8 cellular contexts compared by ENCODE assay signal in the genomic region with DNA sequence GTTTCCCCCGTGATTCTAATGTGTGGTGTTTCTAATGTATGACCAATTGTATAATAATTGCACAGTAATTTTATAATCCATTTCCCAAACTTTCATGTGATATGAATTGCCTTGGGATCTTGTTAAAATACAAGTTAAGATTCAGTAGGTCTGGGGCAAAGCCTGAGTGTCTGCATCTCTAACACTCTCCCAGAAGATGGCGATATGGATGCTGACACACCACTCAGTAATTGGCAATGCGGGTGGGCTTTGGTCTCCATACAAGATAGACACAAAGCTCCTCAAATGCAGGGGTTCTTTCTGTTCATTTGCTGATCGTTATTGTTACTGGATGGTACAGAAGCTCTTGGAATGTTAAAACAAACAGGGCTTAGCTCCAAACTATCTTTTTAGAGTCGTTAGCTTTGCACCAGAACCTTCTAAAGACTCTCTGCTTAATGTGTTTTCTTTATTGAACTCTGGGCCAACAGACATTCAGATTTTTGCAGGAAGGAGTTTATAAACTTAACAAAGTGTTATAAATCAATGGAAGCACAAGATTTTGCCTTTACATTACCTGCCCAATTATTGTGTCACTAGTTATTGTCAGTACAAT. TPM values are rescaled to one million over a fixed set of nuclear protein-coding genes. Genes with fewer than 3 reads are reported as not detected.
DNase-seq lines count a peak whose midpoint lies in the region; ATAC-seq, FAIRE-seq and TF ChIP-seq lines count a peak whose summit lies in the region.

No MANE protein-coding gene starts in this region.

- H2AFZ ChIP-seq in neural cell (ENCODE audit: low read depth, low read length) = no peak overlapping the region

- H3K36me3 Mint-ChIP-seq in T-helper 2 cell treated with Interferon-gamma antibody and Interleukin-4, amounts not matched to agents 5 μg/mL and 100 μg/mL, for 36 hours (ENCODE audit: low read depth) = no peaks in the 10 kb centered on the region

- no peaks in the 10 kb centered on the region for H4K20me1 ChIP-seq in neural cell (ENCODE audit: insufficient read depth)

- peak; percentile 35 for TF ChIP-seq RAD21 in neural cell (conservative IDR thresholded peaks at IDR 0.05)

- ATAC-seq in HG03159 (IDR thresholded peaks at IDR 0.05; ENCODE audit: unreplicated experiment) = no peak

- no peak overlapping the region for H3K27ac ChIP-seq in neural cell (ENCODE audit: low read length)

- no peaks in the 10 kb centered on the region for H3K79me2 ChIP-seq in neural cell (replicated peaks; ENCODE audit: insufficient read depth, low read length)

- no peaks in the 10 kb centered on the region for H3K9me2 ChIP-seq in neural cell (ENCODE audit: insufficient read depth, low read length)

- no peak for TF ChIP-seq EP300 in neural cell (conservative IDR thresholded peaks at IDR 0.05; ENCODE audit: poor library complexity, severe bottlenecking)

- peak; percentile 42; the same call in 1 of the 2 replicates for TF ChIP-seq CTCF in GM12874 (IDR thresholded peaks at IDR 0.05; ENCODE audit: insufficient read depth, low read depth, low read length)
- TF ChIP-seq CTCF in neural cell (IDR thresholded peaks at IDR 0.05; ENCODE audit: poor library complexity, severe bottlenecking) = peak; percentile 53

- H3K9me3 ChIP-seq in neural cell (ENCODE audit: low read length) = no peaks in the 10 kb centered on the region

- no peaks in the 10 kb centered on the region for H3K9me3 Mint-ChIP-seq in T-helper 2 cell treated with Interferon-gamma antibody and Interleukin-4, amounts not matched to agents 5 μg/mL and 100 μg/mL, for 36 hours

- H3K36me3 ChIP-seq in neural cell (ENCODE audit: insufficient read depth, low read length) = no peaks in the 10 kb centered on the region

- no peak for FAIRE-seq in HTR-8/SVneo (lab: Jason Lieb, UNC)

- no peak overlapping the region for H3K4me3 Mint-ChIP-seq in T-helper 2 cell treated with Interferon-gamma antibody and Interleukin-4, amounts not matched to agents 5 μg/mL and 100 μg/mL, for 36 hours

- H3K4me1 Mint-ChIP-seq in T-helper 2 cell treated with Interferon-gamma antibody and Interleukin-4, amounts not matched to agents 5 μg/mL and 100 μg/mL, for 36 hours (ENCODE audit: low read depth) = peaks cover 4% of the 10 kb centered on the region

- H3K9ac ChIP-seq in neural cell (ENCODE audit: low read length) = no peak overlapping the region

- H3K27ac Mint-ChIP-seq in T-helper 2 cell treated with Interferon-gamma antibody and Interleukin-4, amounts not matched to agents 5 μg/mL and 100 μg/mL, for 36 hours = no peak overlapping the region

- H3K4me3 ChIP-seq in neural cell (ENCODE audit: low read length) = no peak overlapping the region

- H3F3A ChIP-seq in neural cell (ENCODE audit: insufficient read depth, low read length, poor library complexity, severe bottlenecking) = no peaks in the 10 kb centered on the region

- DNase-seq in HTR-8/SVneo (ENCODE audit: insufficient read length, low spot score) = peak; percentile 21
- DNase-seq in amniotic epithelial cell (ENCODE audit: low read depth) = peak; percentile 40
- DNase-seq in activated CD8-positive, alpha-beta memory T cell treated with anti-CD3 and anti-CD28 coated beads, Interleukin-2, amount 50 U/mL, for 4 hours = no peak
- DNase-seq in T-helper 2 cell treated with Interferon-gamma antibody and Interleukin-4, amounts not matched to agents 5 μg/mL and 100 μg/mL, for 36 hours (ENCODE audit: low spot score) = no peak
- DNase-seq in NCI-H774 (lab: John Stamatoyannopoulos, UW) = no peak

- no peaks in the 10 kb centered on the region for H3K27me3 ChIP-seq in neural cell (ENCODE audit: insufficient read depth, low read depth, low read length)

- H3K4me2 ChIP-seq in neural cell (ENCODE audit: low read length) = no peak overlapping the region

- H3K27me3 Mint-ChIP-seq in T-helper 2 cell treated with Interferon-gamma antibody and Interleukin-4, amounts not matched to agents 5 μg/mL and 100 μg/mL, for 36 hours (ENCODE audit: low read depth) = peaks cover 5% of the 10 kb centered on the region

TF ChIP-seq in neural cell, 6 proteins besides CTCF, POLR2A, EP300 and RAD21:
- peak; percentile 56 for TF ChIP-seq SMC3 (conservative IDR thresholded peaks at IDR 0.05; ENCODE audit: poor library complexity)
- no peak for TF ChIP-seq POLR2AphosphoS5 (IDR thresholded peaks at IDR 0.05)
TF ChIP-seq in neural cell: peak in this region for 1.

RNA-seq across cellular contexts. Expression of a gene that starts 45.4 kb away (rescaled TPM):
- 0.08 TPM in 1 of 2 replicates, not detected in the other for polyA plus RNA-seq in neural cell
- polyA minus RNA-seq in neural cell = 0.12 TPM in 1 of 2 replicates, not detected in the other

Comparison
In these comparisons a context has a peak if more than half of its experiments do, and no peak if none do; other contexts are left out.
1. DNase-seq: peak in HTR-8/SVneo (single experiment) and amniotic epithelial cell (single experiment); none in activated CD8-positive, alpha-beta memory T cell treated with anti-CD3 and anti-CD28 coated beads, Interleukin-2, amount 50 U/mL, for 4 hours (single experiment), T-helper 2 cell treated with Interferon-gamma antibody and Interleukin-4, amounts not matched to agents 5 μg/mL and 100 μg/mL, for 36 hours (single experiment) and NCI-H774 (single experiment).